Comparison of ENCODE assay signal across 17 cellular contexts in genomic region chr5:1033606-1034420, GRCh38. TPM values are rescaled to one million over a fixed set of nuclear protein-coding genes. Genes with fewer than 3 reads are reported as not detected.
"Had no signal": no experiment of that assay in that cellular context is flagged by ENCODE, and none has a peak within 500 bp of the region (broad histone marks: within the 10 kb centered on the region; RNA-seq: fewer than 3 reads in every experiment).

No MANE protein-coding gene starts in this region.

- H3K27ac ChIP-seq: prostate gland, right atrium auricular region, skin epidermis, tibial nerve, WERI-Rb-1 had no signal

- H3K4me1 ChIP-seq: prostate gland, right atrium auricular region, tibial nerve had no signal

- DNase-seq: activated CD4-positive, alpha-beta T cell treated with anti-CD3 and anti-CD28 coated beads for 1 hour; activated CD8-positive, alpha-beta memory T cell treated with anti-CD3 and anti-CD28 coated beads for 24 hours; activated CD8-positive, alpha-beta memory T cell treated with anti-CD3 and anti-CD28 coated beads, Interleukin-2, amount 50 U/mL, for 48 hours; activated effector memory CD4-positive, alpha-beta T cell treated with Interleukin-2 at 50 U/mL for 16 hours; activated naive CD4-positive, alpha-beta T cell treated with anti-CD3 and anti-CD28 coated beads, Interleukin-2, amount 10 ng/mL, durations not matched to agents 7 days and 5 days; activated naive CD8-positive, alpha-beta T cell treated with anti-CD3 and anti-CD28 coated beads, Interleukin-2, amount 50 U/mL, for 24 hours; activated T-cell treated with anti-CD3 and anti-CD28 coated beads, Interleukin-2, amount 50 U/mL, for 48 hours; effector CD4-positive, alpha-beta T cell; mesendoderm; natural killer cell; occipital lobe; WERI-Rb-1 had no signal

- H3K9me3 ChIP-seq: prostate gland, right atrium auricular region, tibial nerve had no signal

- FAIRE-seq: frontal cortex had no signal

- H3K27me3 ChIP-seq: right atrium auricular region had no signal

- H3K4me3 ChIP-seq: prostate gland, right atrium auricular region, skin epidermis, tibial nerve had no signal

- H3K36me3 ChIP-seq: prostate gland, right atrium auricular region, tibial nerve, WERI-Rb-1 had no signal

RNA-seq across cellular contexts. Expression of gene NKD2, which starts 25.2 kb away (rescaled TPM):
- total RNA-seq: natural killer cell had no signal
